17 cellular contexts compared by ENCODE assay signal in the genomic region with DNA sequence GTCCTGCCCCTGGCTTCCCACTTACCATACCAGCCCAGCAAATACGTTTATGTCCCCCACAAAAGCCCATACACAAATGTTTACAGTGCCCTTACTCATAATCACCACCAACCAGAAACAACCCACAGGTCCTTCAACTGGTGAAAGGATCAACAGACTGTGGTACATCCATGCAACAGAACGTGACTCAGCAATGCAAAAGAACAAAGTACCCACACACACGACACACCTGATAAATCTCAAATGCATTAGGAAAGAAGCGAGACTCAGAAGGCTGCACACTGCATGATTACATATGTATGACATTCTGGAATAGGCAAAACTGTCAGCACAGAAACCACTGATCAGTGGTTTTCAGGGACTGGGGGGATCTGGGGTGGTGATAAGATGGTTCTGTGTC. TPM values are rescaled to one million over a fixed set of nuclear protein-coding genes. Genes with fewer than 3 reads are reported as not detected.
A peak's percentile ranks its signal among the peaks of the same experiment; 100 is the strongest.
DNase-seq lines count a peak whose midpoint lies in the region; ATAC-seq, FAIRE-seq and TF ChIP-seq lines count a peak whose summit lies in the region.
"Had no signal": no experiment of that assay in that cellular context is flagged by ENCODE, and none has a peak within 500 bp of the region (broad histone marks: within the 10 kb centered on the region; RNA-seq: fewer than 3 reads in every experiment).

No MANE protein-coding gene starts in this region.

- H3K27ac ChIP-seq in K562 (ENCODE audit: extremely low read depth, low read depth, low read length): no peak overlapping the region
- no peak overlapping the region for H3K27ac ChIP-seq in vagina
- no peak overlapping the region for H3K27ac ChIP-seq in right cardiac atrium (ENCODE audit: low read length)
- H3K27ac ChIP-seq: A549, C4-2B had no signal

- H4K20me1 ChIP-seq in K562 (replicated peaks; ENCODE audit: control insufficient read depth, insufficient read depth, low read length): no peaks in the 10 kb centered on the region

- no peak for TF ChIP-seq POLR2A in K562 (conservative IDR thresholded peaks at IDR 0.05)
- TF ChIP-seq POLR2A in vagina (IDR thresholded peaks at IDR 0.05): no peak

- no peaks in the 10 kb centered on the region for H3K4me1 ChIP-seq in K562 (replicated peaks in 1 of 2; ENCODE audit: control insufficient read depth in 2 of 2, insufficient read depth in 2 of 2, low read length in 2 of 2)
- no peaks in the 10 kb centered on the region for H3K4me1 ChIP-seq in vagina
- no peaks in the 10 kb centered on the region for H3K4me1 ChIP-seq in right cardiac atrium (ENCODE audit: control insufficient read depth, insufficient read depth, low read length)
- H3K4me1 ChIP-seq: A549, BE2C had no signal

- no peak overlapping the region for H3K27ac Mint-ChIP-seq in activated CD8-positive, alpha-beta memory T cell treated with anti-CD3 and anti-CD28 coated beads, Interleukin-2, amount 10 ng/mL, durations not matched to agents 7 days and 5 days
- H3K27ac Mint-ChIP-seq: CD4-positive, alpha-beta memory T cell had no signal

- no TSS peak for BruUV-seq in K562 (replicated peaks; lab: Mats Ljungman, UMichigan)

- peaks cover 15% of the 10 kb centered on the region for H3K9me3 Mint-ChIP-seq in activated CD8-positive, alpha-beta memory T cell treated with anti-CD3 and anti-CD28 coated beads, Interleukin-2, amount 10 ng/mL, durations not matched to agents 7 days and 5 days (ENCODE audit: low read depth)

- no peak overlapping the region for H2AFZ ChIP-seq in K562 (ENCODE audit: low read depth, low read length)

- H3K9ac ChIP-seq in K562 (ENCODE audit: insufficient read depth in 1 of 2, low read depth in 2 of 2, low read length in 2 of 2): no peak overlapping the region

- 1% methylated on average over 4 of the region's 4 CpGs for WGBS in K562 (ENCODE audit: insufficient coverage, low coverage, missing lambda C conversion rate)
- WGBS in right cardiac atrium: 68% methylated on average over 4 of the region's 4 CpGs

- H3K9me3 ChIP-seq in K562 (replicated peaks; ENCODE audit: control insufficient read depth, insufficient read depth, low read depth, low read length): no peaks in the 10 kb centered on the region
- peaks cover 6% of the 10 kb centered on the region for H3K9me3 ChIP-seq in vagina
- H3K9me3 ChIP-seq in right cardiac atrium (ENCODE audit: control insufficient read depth, low read length): peaks cover 6% of the 10 kb centered on the region
- H3K9me3 ChIP-seq: A549, BE2C had no signal

- H3K4me1 Mint-ChIP-seq in activated CD8-positive, alpha-beta memory T cell treated with anti-CD3 and anti-CD28 coated beads, Interleukin-2, amount 10 ng/mL, durations not matched to agents 7 days and 5 days: peaks cover 10% of the 10 kb centered on the region
- H3K4me1 Mint-ChIP-seq: CD4-positive, alpha-beta memory T cell had no signal

- H3K27me3 Mint-ChIP-seq in activated CD8-positive, alpha-beta memory T cell treated with anti-CD3 and anti-CD28 coated beads, Interleukin-2, amount 10 ng/mL, durations not matched to agents 7 days and 5 days: peaks cover 25% of the 10 kb centered on the region

- no peak for FAIRE-seq in K562 (lab: Jason Lieb, UNC)
- FAIRE-seq: A549, GM12892 had no signal

- no peaks in the 10 kb centered on the region for H3K9me1 ChIP-seq in K562 (ENCODE audit: control insufficient read depth, insufficient read depth, low read length)

- in situ Hi-C loops in K562 (cut with MboI): no loop called here

- H3K79me2 ChIP-seq in K562 (ENCODE audit: control insufficient read depth, insufficient read depth, low read length): no peaks in the 10 kb centered on the region

- H3K36me3 ChIP-seq in K562 (ENCODE audit: control insufficient read depth, insufficient read depth, low read length) (no peaks in the 10 kb centered on the region), vagina (no peaks in the 10 kb centered on the region)
- H3K36me3 ChIP-seq: BE2C had no signal

- H3K4me2 ChIP-seq in K562 (ENCODE audit: insufficient read depth, low read length): no peak overlapping the region
- H3K4me2 ChIP-seq: A549 had no signal

- POLR2A ChIA-PET in K562 (lab: Yijun Ruan, JAX): interaction anchor here (0.5 kb wide), 1 partner anchor 113 kb away, joined by 4 read pairs; no protein-coding TSS in a partner anchor

- CTCF ChIA-PET in activated CD8-positive, alpha-beta memory T cell treated with anti-CD3 and anti-CD28 coated beads, Interleukin-2, amount 10 ng/mL, durations not matched to agents 7 days and 5 days (lab: Charles Lee): interaction anchor here (1.0 to 2.0 kb wide), 3 partner anchors 9 to 12 kb away, joined by 3 to 9 read pairs (median 3); no protein-coding TSS in a partner anchor
- CTCF ChIA-PET in K562 (lab: Yijun Ruan, JAX; ENCODE audit: low intra/inter-chr PET ratio): no interaction called here

- H3K27me3 ChIP-seq in K562 (ENCODE audit: control insufficient read depth in 2 of 2, insufficient read depth in 2 of 2, low read length in 2 of 2): peaks cover 23 to 34% of the 10 kb centered on the region in 2 experiments
- H3K27me3 ChIP-seq in vagina: no peaks in the 10 kb centered on the region
- no peaks in the 10 kb centered on the region for H3K27me3 ChIP-seq in right cardiac atrium (ENCODE audit: control insufficient read depth, insufficient read depth)

- no peak overlapping the region for H3K4me3 ChIP-seq in K562
- no peak overlapping the region for H3K4me3 ChIP-seq in vagina
- no peak overlapping the region for H3K4me3 ChIP-seq in right cardiac atrium (ENCODE audit: low read length)
- H3K4me3 ChIP-seq: A549 had no signal

- TF ChIP-seq CTCF in K562 (IDR thresholded peaks at IDR 0.05 in 2 of 3, conservative IDR thresholded peaks at IDR 0.05 in 1 of 3; ENCODE audit: insufficient read depth in 2 of 3, low read depth in 1 of 3, low read length in 3 of 3) (no peak), vagina (IDR thresholded peaks at IDR 0.05) (no peak)

- intact Hi-C loops in K562 (cut with micrococcal nuclease) (no loop called here), vagina (cut with DNase I) (no loop called here), right cardiac atrium (cut with DNase I) (no loop called here)

- no peak for TF ChIP-seq EP300 in K562 (IDR thresholded peaks at IDR 0.05; ENCODE audit: low read length)

- DNase-seq in activated CD8-positive, alpha-beta memory T cell treated with anti-CD3 and anti-CD28 coated beads, Interleukin-2, amount 10 ng/mL, durations not matched to agents 7 days and 5 days: peak; percentile 36
- DNase-seq in activated CD8-positive, alpha-beta memory T cell treated with anti-CD3 and anti-CD28 coated beads, Interleukin-2, amount 50 U/mL, for 48 hours: no peak
- DNase-seq in K562 (ENCODE audit: extremely low read depth in 1 of 4, low spot score in 3 of 4): no peak
- peak; percentile 17 for DNase-seq in islet precursor cell
- DNase-seq in vagina (ENCODE audit: extremely low spot score in 2 of 2): peak; percentile 49 to 74
- DNase-seq in NCI-H128 (lab: John Stamatoyannopoulos, UW; ENCODE audit: unreplicated experiment): no peak
- no peak for DNase-seq in right cardiac atrium
- DNase-seq: BE2C; CD4-positive, alpha-beta memory T cell; DND-41; GDM1; IMR-90 had no signal

- H3K36me3 Mint-ChIP-seq in activated CD8-positive, alpha-beta memory T cell treated with anti-CD3 and anti-CD28 coated beads, Interleukin-2, amount 10 ng/mL, durations not matched to agents 7 days and 5 days: peaks cover 15% of the 10 kb centered on the region

- no peak for TF ChIP-seq RAD21 in K562 (CRISPR knock-in tag; conservative IDR thresholded peaks at IDR 0.05 in 1 of 2, IDR thresholded peaks at IDR 0.05 in 1 of 2)

- H3K4me3 Mint-ChIP-seq in activated CD8-positive, alpha-beta memory T cell treated with anti-CD3 and anti-CD28 coated beads, Interleukin-2, amount 10 ng/mL, durations not matched to agents 7 days and 5 days: no peak overlapping the region
- H3K4me3 Mint-ChIP-seq: CD4-positive, alpha-beta memory T cell had no signal

- ATAC-seq in activated CD8-positive, alpha-beta memory T cell treated with anti-CD3 and anti-CD28 coated beads, Interleukin-2, amount 10 ng/mL, durations not matched to agents 7 days and 5 days: no peak
- ATAC-seq in K562 (no peak), right cardiac atrium (no peak)

TF ChIP-seq in K562, 482 proteins besides CTCF, POLR2A, EP300 and RAD21 (continues in another document):
- TF ChIP-seq PURB (CRISPR knock-in tag; IDR thresholded peaks at IDR 0.05; ENCODE audit: low read depth): no peak
- no peak for TF ChIP-seq NUFIP1 (IDR thresholded peaks at IDR 0.05; ENCODE audit: partially characterized antibody)
- no peak for TF ChIP-seq ZC3H4 (CRISPR knock-in tag; IDR thresholded peaks at IDR 0.05; ENCODE audit: borderline replicate concordance)

RNA-seq across cellular contexts. Expression of gene NCR2, which starts 20.5 kb away (rescaled TPM):
- 1 to 10 TPM in 1 of 2 experiments, under 1 TPM in 1; 0.64 to 1.4 TPM for total RNA-seq in activated CD8-positive, alpha-beta memory T cell treated with anti-CD3 and anti-CD28 coated beads, Interleukin-2, amount 10 ng/mL, durations not matched to agents 7 days and 5 days
- not detected in 2 replicates for total RNA-seq in K562 (2011; cell fraction: chromatin; rRNA removed; ENCODE audit: low replicate concordance)
- total RNA-seq in K562 (2011; cell fraction: nucleolus; rRNA removed): not detected in 2 replicates
- not detected in 2 replicates for total RNA-seq in K562 (2011; cell fraction: nucleoplasm; rRNA removed)
- total RNA-seq in K562 (2014; rRNA removed) (not detected in 2 replicates), K562 (2014; rRNA removed; fragmentation: Illumina TruSeq; extraction: Trizol) (not detected in 2 replicates), K562 (2015; rRNA removed; fragmentation: Illumina TruSeq; extraction: Trizol) (not detected in 2 replicates), K562 (2021) (not detected in 2 replicates), vagina (not detected), right cardiac atrium (not detected)
- polyA plus RNA-seq in K562 (2011; rRNA removed) (not detected in 2 replicates), K562 (2014; fragmentation: Illumina TruSeq; extraction: Trizol) (not detected in 2 replicates), K562 (2014; fragmentation: Nextera tagmentation; extraction: Ambion mirVana) (not detected), K562 (2014; rRNA removed) (not detected in 2 replicates), right cardiac atrium (not detected)
- not detected in 2 replicates for polyA plus RNA-seq in K562 (2011; cell fraction: cytosol; rRNA removed)
- not detected in 2 replicates for polyA plus RNA-seq in K562 (2011; cell fraction: nucleus; rRNA removed)
- not detected in 2 replicates for polyA plus RNA-seq in K562 (2012)
- polyA minus RNA-seq in K562 (2011; rRNA and poly(A)+ RNA removed): not detected in 2 replicates
- not detected in 2 replicates for polyA minus RNA-seq in K562 (2011; cell fraction: cytosol; rRNA and poly(A)+ RNA removed)
- not detected in 2 replicates for polyA minus RNA-seq in K562 (2011; cell fraction: nucleus; rRNA and poly(A)+ RNA removed)
- total RNA-seq: CD4-positive, alpha-beta memory T cell; H4; IMR-90 had no signal
- polyA plus RNA-seq: A549; AG04450; CD4-positive, alpha-beta memory T cell; IMR-90 had no signal

Comparison
In these comparisons a context has a peak if more than half of its experiments do, and no peak if none do; other contexts are left out.
1. DNase-seq: peak in activated CD8-positive, alpha-beta memory T cell treated with anti-CD3 and anti-CD28 coated beads, Interleukin-2, amount 10 ng/mL, durations not matched to agents 7 days and 5 days (single experiment), islet precursor cell (single experiment) and vagina (2 of 2); none in activated CD8-positive, alpha-beta memory T cell treated with anti-CD3 and anti-CD28 coated beads, Interleukin-2, amount 50 U/mL, for 48 hours (single experiment), K562 (0 of 4), NCI-H128 (single experiment) and right cardiac atrium (0 of 3).